8 cellular contexts compared by ENCODE assay signal in the genomic region with DNA sequence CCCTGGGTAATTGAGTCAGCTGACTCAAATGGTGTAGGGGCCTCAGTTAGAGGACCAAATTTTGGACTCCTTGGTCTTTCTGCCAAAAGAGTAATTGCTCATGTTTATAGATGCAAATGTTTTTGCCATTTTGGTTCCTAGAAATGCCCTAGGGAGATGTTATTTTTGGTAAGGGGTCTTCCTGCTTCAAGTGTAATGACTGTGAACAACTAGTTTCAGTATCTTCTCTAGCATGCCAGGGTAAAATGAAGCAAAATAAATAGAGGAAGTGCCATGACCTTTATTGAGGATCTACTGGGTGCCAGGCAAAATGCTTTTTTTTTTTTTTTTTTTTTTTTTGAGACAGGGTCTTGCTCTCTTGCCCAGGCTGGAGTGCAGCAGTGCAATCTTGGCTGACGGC. TPM values are rescaled to one million over a fixed set of nuclear protein-coding genes. Genes with fewer than 3 reads are reported as not detected.
DNase-seq lines count a peak whose midpoint lies in the region; ATAC-seq and TF ChIP-seq lines count a peak whose summit lies in the region.
"Not testable (repeated sequence)": the region's sequence is repeated elsewhere in the genome, so short reads cannot be mapped to it uniquely, and the experiment has no call there.

No MANE protein-coding gene starts in this region.

- peaks cover 74% of the 10 kb centered on the region for H3K4me1 Mint-ChIP-seq in activated B cell treated with CpG ODN at 0.5 μM for 24 hours
- H3K4me1 Mint-ChIP-seq in activated naive CD8-positive, alpha-beta T cell treated with anti-CD3 and anti-CD28 coated beads, Interleukin-2, amount 50 U/mL, for 24 hours, result peaks cover 49% of the 10 kb centered on the region
- H3K4me1 Mint-ChIP-seq in naive thymus-derived CD4-positive, alpha-beta T cell, result peaks cover 17 to 41% (median 35%) of the 10 kb centered on the region in 7 donors
- peaks cover 49% of the 10 kb centered on the region for H3K4me1 Mint-ChIP-seq in stimulated activated naive CD8-positive, alpha-beta T cell treated with anti-CD3 and anti-CD28 coated beads, Interleukin-15, Interleukin-2, amounts not matched to agents 100 ng/mL and 50 ng/mL, for 24 hours (ENCODE audit: low read depth)

- H3K36me3 Mint-ChIP-seq in activated B cell treated with CpG ODN at 0.5 μM for 24 hours (ENCODE audit: low read depth); activated naive CD8-positive, alpha-beta T cell treated with anti-CD3 and anti-CD28 coated beads, Interleukin-2, amount 50 U/mL, for 24 hours (ENCODE audit: low read depth); naive thymus-derived CD4-positive, alpha-beta T cell; stimulated activated naive CD8-positive, alpha-beta T cell treated with anti-CD3 and anti-CD28 coated beads, Interleukin-15, Interleukin-2, amounts not matched to agents 100 ng/mL and 50 ng/mL, for 24 hours (ENCODE audit: low read depth): not testable (repeated sequence)

- H3K4me3 ChIP-seq in BLaER1 treated with 17β-estradiol and CSF1 and Interleukin-3, amounts not matched to agents 10 nM and 100 nM; GM12865 (ENCODE audit: low read depth, low read length); naive thymus-derived CD4-positive, alpha-beta T cell (ENCODE audit: low read length): not testable (repeated sequence)

- peaks cover 32 to 73% (median 58%) of the 10 kb centered on the region in 10 experiments for H3K4me1 ChIP-seq in BLaER1 treated with 17β-estradiol and CSF1 and Interleukin-3, amounts not matched to agents 10 nM and 100 nM
- H3K4me1 ChIP-seq in naive thymus-derived CD4-positive, alpha-beta T cell (ENCODE audit: control insufficient read depth in 2 of 2, insufficient read depth in 2 of 2, low read length in 2 of 2), result peaks cover 4 to 11% of the 10 kb centered on the region in 2 donors

- not testable (repeated sequence) for H3K27me3 Mint-ChIP-seq in activated B cell treated with CpG ODN at 0.5 μM for 24 hours; activated naive CD8-positive, alpha-beta T cell treated with anti-CD3 and anti-CD28 coated beads, Interleukin-2, amount 50 U/mL, for 24 hours; stimulated activated naive CD8-positive, alpha-beta T cell treated with anti-CD3 and anti-CD28 coated beads, Interleukin-15, Interleukin-2, amounts not matched to agents 100 ng/mL and 50 ng/mL, for 24 hours
- H3K27me3 Mint-ChIP-seq in naive thymus-derived CD4-positive, alpha-beta T cell, result peaks cover 0 to 20% (median 0%) of the 10 kb centered on the region in 5 donors

- H4K20me1 ChIP-seq in BLaER1 treated with 17β-estradiol and CSF1 and Interleukin-3, amounts not matched to agents 10 nM and 100 nM, result not testable (repeated sequence)

- POLR2A ChIA-PET in activated B cell treated with CpG ODN at 0.5 μM for 24 hours (lab: Charles Lee), result interaction anchor here (0.8 to 5.0 kb wide), 5 partner anchors 11 to 1650 kb away, joined by 3 to 53 read pairs (median 3); no protein-coding TSS in a partner anchor
- POLR2A ChIA-PET in naive thymus-derived CD4-positive, alpha-beta T cell (lab: Charles Lee), result not testable (repeated sequence)

- CTCF ChIA-PET in activated B cell treated with CpG ODN at 0.5 μM for 24 hours (lab: Charles Lee), result interaction anchor here (9.0 kb wide), 1 partner anchor 19 kb away, joined by 68 read pairs; no protein-coding TSS in a partner anchor
- CTCF ChIA-PET in naive thymus-derived CD4-positive, alpha-beta T cell (lab: Charles Lee), result not testable (repeated sequence)

- H3K4me2 ChIP-seq in BLaER1 treated with 17β-estradiol and CSF1 and Interleukin-3, amounts not matched to agents 10 nM and 100 nM, result peak overlapping the region; percentile 91 to 100 (median 98)

- H3K9me3 Mint-ChIP-seq in activated B cell treated with CpG ODN at 0.5 μM for 24 hours; activated naive CD8-positive, alpha-beta T cell treated with anti-CD3 and anti-CD28 coated beads, Interleukin-2, amount 50 U/mL, for 24 hours; naive thymus-derived CD4-positive, alpha-beta T cell; stimulated activated naive CD8-positive, alpha-beta T cell treated with anti-CD3 and anti-CD28 coated beads, Interleukin-15, Interleukin-2, amounts not matched to agents 100 ng/mL and 50 ng/mL, for 24 hours: not testable (repeated sequence)

- H3K27ac Mint-ChIP-seq in activated B cell treated with CpG ODN at 0.5 μM for 24 hours, result peak overlapping the region; percentile 99
- peak overlapping the region; percentile 63 for H3K27ac Mint-ChIP-seq in activated naive CD8-positive, alpha-beta T cell treated with anti-CD3 and anti-CD28 coated beads, Interleukin-2, amount 50 U/mL, for 24 hours
- H3K27ac Mint-ChIP-seq in naive thymus-derived CD4-positive, alpha-beta T cell, result peak overlapping the region in 7 of 9 donors; percentile 28 to 74 (median 53)
- not testable (repeated sequence) for H3K27ac Mint-ChIP-seq in stimulated activated naive CD8-positive, alpha-beta T cell treated with anti-CD3 and anti-CD28 coated beads, Interleukin-15, Interleukin-2, amounts not matched to agents 100 ng/mL and 50 ng/mL, for 24 hours

- H3K9ac ChIP-seq in BLaER1 treated with 17β-estradiol and CSF1 and Interleukin-3, amounts not matched to agents 10 nM and 100 nM, result not testable (repeated sequence)

- peak overlapping the region; percentile 61 for H3K4me3 Mint-ChIP-seq in activated B cell treated with CpG ODN at 0.5 μM for 24 hours
- H3K4me3 Mint-ChIP-seq in activated naive CD8-positive, alpha-beta T cell treated with anti-CD3 and anti-CD28 coated beads, Interleukin-2, amount 50 U/mL, for 24 hours, result not testable (repeated sequence)
- H3K4me3 Mint-ChIP-seq in naive thymus-derived CD4-positive, alpha-beta T cell, result peak overlapping the region in 2 of 10 donors; percentile 8 to 16
- H3K4me3 Mint-ChIP-seq in stimulated activated naive CD8-positive, alpha-beta T cell treated with anti-CD3 and anti-CD28 coated beads, Interleukin-15, Interleukin-2, amounts not matched to agents 100 ng/mL and 50 ng/mL, for 24 hours, result peak overlapping the region; percentile 20

- not testable (repeated sequence) for H3K36me3 ChIP-seq in BLaER1 treated with 17β-estradiol and CSF1 and Interleukin-3, amounts not matched to agents 10 nM and 100 nM; naive thymus-derived CD4-positive, alpha-beta T cell (ENCODE audit: control insufficient read depth in 2 of 3, insufficient read depth in 3 of 3, low read length in 3 of 3)

- not testable (repeated sequence) for H3K9me3 ChIP-seq in BLaER1 treated with 17β-estradiol and CSF1 and Interleukin-3, amounts not matched to agents 10 nM and 100 nM (replicated peaks in 1 of 11); naive thymus-derived CD4-positive, alpha-beta T cell (ENCODE audit: control insufficient read depth in 2 of 3, low read length in 3 of 3)

- peak; percentile 37 for DNase-seq in GM12865 (ENCODE audit: low read depth)
- DNase-seq in NAMALWA (ENCODE audit: low spot score), result peak; percentile 71
- not testable (repeated sequence) for DNase-seq in activated B cell treated with CpG ODN at 0.5 μM for 24 hours; activated naive CD8-positive, alpha-beta T cell treated with anti-CD3 and anti-CD28 coated beads, Interleukin-2, amount 50 U/mL, for 24 hours; naive thymus-derived CD4-positive, alpha-beta T cell

- ATAC-seq in HG03460 (IDR thresholded peaks at IDR 0.05; ENCODE audit: unreplicated experiment), result peak; percentile 34
- peak; percentile 44 for ATAC-seq in activated B cell treated with CpG ODN at 0.5 μM for 24 hours (ENCODE audit: low read depth)
- ATAC-seq in activated naive CD8-positive, alpha-beta T cell treated with anti-CD3 and anti-CD28 coated beads, Interleukin-2, amount 50 U/mL, for 24 hours; naive thymus-derived CD4-positive, alpha-beta T cell: not testable (repeated sequence)

- not testable (repeated sequence) for TF ChIP-seq CTCF in GM12865 (IDR thresholded peaks at IDR 0.05; ENCODE audit: insufficient read depth, low read depth, low read length, missing control alignments); activated B cell treated with CpG ODN at 0.5 μM for 24 hours (IDR thresholded peaks at IDR 0.05)

- H3K27me3 ChIP-seq in BLaER1 treated with 17β-estradiol and CSF1 and Interleukin-3, amounts not matched to agents 10 nM and 100 nM; naive thymus-derived CD4-positive, alpha-beta T cell (ENCODE audit: control insufficient read depth in 2 of 2, insufficient read depth in 2 of 2, low read length in 2 of 2): not testable (repeated sequence)

- intact Hi-C loops in activated B cell treated with CpG ODN at 0.5 μM for 24 hours (cut with micrococcal nuclease), result loop anchor here (1.0 to 10.0 kb wide), 4 partner anchors 18 to 1110 kb away; a partner anchor contains a TSS
- intact Hi-C loops in naive thymus-derived CD4-positive, alpha-beta T cell (cut with micrococcal nuclease), result loop anchor here (5.0 to 10.0 kb wide), 3 partner anchors 97 to 495 kb away; no protein-coding TSS in a partner anchor

- peak overlapping the region in 8 of 11 experiments; percentile 4 to 96 (median 87); a peak in 9 of 22 replicates for H3K27ac ChIP-seq in BLaER1 treated with 17β-estradiol and CSF1 and Interleukin-3, amounts not matched to agents 10 nM and 100 nM
- H3K27ac ChIP-seq in naive thymus-derived CD4-positive, alpha-beta T cell (ENCODE audit: low read depth, low read length), result not testable (repeated sequence)

RNA-seq across cellular contexts. Expression of a gene that starts 2.5 kb away (rescaled TPM):
- total RNA-seq in activated B cell treated with CpG ODN at 0.5 μM for 24 hours, result 66.6 and 66.7 TPM in 2 replicates
- 10 to 100 TPM in 2 of 5 experiments, 1 to 10 TPM in 3; 5.6 to 44.8 (median 6.5) TPM for total RNA-seq in naive thymus-derived CD4-positive, alpha-beta T cell
- 1 to 10 TPM in 1 of 2 donors, under 1 TPM in 1; 0.69 to 1.0 TPM for polyA plus RNA-seq in naive thymus-derived CD4-positive, alpha-beta T cell
